1 cellular context compared by ENCODE assay signal in the genomic region with DNA sequence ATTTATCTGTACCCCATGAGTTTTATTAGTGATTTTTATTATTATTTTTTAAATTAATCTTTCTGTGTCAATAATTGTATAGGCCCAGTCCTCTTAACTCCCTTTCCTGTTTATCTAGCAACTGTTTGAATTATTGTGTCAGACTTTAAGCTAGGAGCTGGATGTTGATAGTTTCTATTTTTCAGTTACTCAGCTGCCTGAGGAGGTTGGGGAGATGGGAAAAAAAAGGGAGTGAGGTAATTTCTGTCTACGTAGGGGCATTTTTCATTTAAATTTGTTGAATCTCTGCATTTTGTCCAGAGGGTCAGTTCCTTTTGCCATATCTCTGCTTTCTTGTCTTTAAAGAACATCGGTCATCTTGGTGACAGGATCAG.
TF ChIP-seq lines count a peak whose summit lies in the region.

No MANE protein-coding gene starts in this region.

TF ChIP-seq in SK-N-SH treated with all-trans-retinoic acid at 6 μM for 48 hours, 23 proteins besides CTCF, POLR2A, EP300 and RAD21 (continued from another document):
- TF ChIP-seq, protein P1, sequence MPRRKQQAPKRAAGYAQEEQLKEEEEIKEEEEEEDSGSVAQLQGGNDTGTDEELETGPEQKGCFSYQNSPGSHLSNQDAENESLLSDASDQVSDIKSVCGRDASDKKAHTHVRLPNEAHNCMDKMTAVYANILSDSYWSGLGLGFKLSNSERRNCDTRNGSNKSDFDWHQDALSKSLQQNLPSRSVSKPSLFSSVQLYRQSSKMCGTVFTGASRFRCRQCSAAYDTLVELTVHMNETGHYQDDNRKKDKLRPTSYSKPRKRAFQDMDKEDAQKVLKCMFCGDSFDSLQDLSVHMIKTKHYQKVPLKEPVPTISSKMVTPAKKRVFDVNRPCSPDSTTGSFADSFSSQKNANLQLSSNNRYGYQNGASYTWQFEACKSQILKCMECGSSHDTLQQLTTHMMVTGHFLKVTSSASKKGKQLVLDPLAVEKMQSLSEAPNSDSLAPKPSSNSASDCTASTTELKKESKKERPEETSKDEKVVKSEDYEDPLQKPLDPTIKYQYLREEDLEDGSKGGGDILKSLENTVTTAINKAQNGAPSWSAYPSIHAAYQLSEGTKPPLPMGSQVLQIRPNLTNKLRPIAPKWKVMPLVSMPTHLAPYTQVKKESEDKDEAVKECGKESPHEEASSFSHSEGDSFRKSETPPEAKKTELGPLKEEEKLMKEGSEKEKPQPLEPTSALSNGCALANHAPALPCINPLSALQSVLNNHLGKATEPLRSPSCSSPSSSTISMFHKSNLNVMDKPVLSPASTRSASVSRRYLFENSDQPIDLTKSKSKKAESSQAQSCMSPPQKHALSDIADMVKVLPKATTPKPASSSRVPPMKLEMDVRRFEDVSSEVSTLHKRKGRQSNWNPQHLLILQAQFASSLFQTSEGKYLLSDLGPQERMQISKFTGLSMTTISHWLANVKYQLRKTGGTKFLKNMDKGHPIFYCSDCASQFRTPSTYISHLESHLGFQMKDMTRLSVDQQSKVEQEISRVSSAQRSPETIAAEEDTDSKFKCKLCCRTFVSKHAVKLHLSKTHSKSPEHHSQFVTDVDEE (CRISPR knock-in tag; IDR thresholded peaks at IDR 0.05) = no peak
- TF ChIP-seq TCF4 (CRISPR knock-in tag; IDR thresholded peaks at IDR 0.05; ENCODE audit: borderline replicate concordance) (no peak), ARNTL (CRISPR knock-in tag; IDR thresholded peaks at IDR 0.05; ENCODE audit: borderline replicate concordance, low read depth) (no peak), PATZ1 (CRISPR knock-in tag; IDR thresholded peaks at IDR 0.05; ENCODE audit: borderline replicate concordance) (no peak), PPARA (CRISPR knock-in tag; IDR thresholded peaks at IDR 0.05; ENCODE audit: borderline replicate concordance) (no peak), POU6F1 (CRISPR knock-in tag; IDR thresholded peaks at IDR 0.05; ENCODE audit: borderline replicate concordance, low read depth) (no peak), SNAI2 (CRISPR knock-in tag; IDR thresholded peaks at IDR 0.05) (no peak)
